ENCODE assay signal across 24 cellular contexts in the genomic region with DNA sequence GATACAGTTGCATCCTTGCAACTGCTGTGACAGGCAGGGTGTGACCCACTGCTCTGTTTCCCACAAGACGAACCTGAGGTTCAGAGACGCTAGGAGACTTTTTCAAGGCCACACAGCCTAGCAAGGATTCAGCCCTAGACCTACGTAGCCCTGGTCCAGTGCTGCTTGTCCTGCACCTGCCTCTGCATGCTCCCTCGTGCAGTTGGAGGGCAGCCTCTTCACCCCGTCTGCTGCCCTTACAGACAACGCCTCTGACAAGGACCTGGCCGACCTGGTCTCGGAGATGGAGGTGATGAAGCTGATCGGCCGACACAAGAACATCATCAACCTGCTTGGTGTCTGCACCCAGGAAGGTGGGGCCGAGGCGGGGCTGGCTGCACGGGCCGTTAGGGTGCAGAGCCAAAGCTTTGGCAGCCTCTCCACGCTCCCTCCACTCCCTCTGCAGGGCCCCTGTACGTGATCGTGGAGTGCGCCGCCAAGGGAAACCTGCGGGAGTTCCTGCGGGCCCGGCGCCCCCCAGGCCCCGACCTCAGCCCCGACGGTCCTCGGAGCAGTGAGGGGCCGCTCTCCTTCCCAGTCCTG. TPM values are rescaled to one million over a fixed set of nuclear protein-coding genes. Genes with fewer than 3 reads are reported as not detected.
DNase-seq lines count a peak whose midpoint lies in the region; TF ChIP-seq lines count a peak whose summit lies in the region.
"Had no signal": no experiment of that assay in that cellular context is flagged by ENCODE, and none has a peak within 500 bp of the region (broad histone marks: within the 10 kb centered on the region; RNA-seq: fewer than 3 reads in every experiment).

No MANE protein-coding gene starts in this region.

- no peak for TF ChIP-seq CTCF in Peyer's patch (IDR thresholded peaks at IDR 0.05)
- TF ChIP-seq CTCF in endothelial cell (IDR thresholded peaks at IDR 0.05; ENCODE audit: unreplicated experiment): no peak
- TF ChIP-seq CTCF in nephron (IDR thresholded peaks at IDR 0.05; ENCODE audit: unreplicated experiment in 3 of 3): no peak
- TF ChIP-seq CTCF in vagina (IDR thresholded peaks at IDR 0.05): no peak

- H3K9me3 Mint-ChIP-seq in endothelial cell (ENCODE audit: unreplicated experiment) (no peaks in the 10 kb centered on the region), nephron (no peaks in the 10 kb centered on the region)
- H3K9me3 Mint-ChIP-seq: activated CD8-positive, alpha-beta T cell treated with anti-CD3 and anti-CD28 coated beads for 36 hours; activated naive CD8-positive, alpha-beta T cell treated with anti-CD3 and anti-CD28 coated beads, Interleukin-2, amount 50 U/mL, for 24 hours had no signal

- H3K36me3 ChIP-seq in Peyer's patch: peaks cover 0 to 19% (median 0%) of the 10 kb centered on the region in 3 donors
- no peaks in the 10 kb centered on the region for H3K36me3 ChIP-seq in vagina
- H3K36me3 ChIP-seq: gastrocnemius medialis had no signal

- peaks cover 8% of the 10 kb centered on the region for H3K27me3 Mint-ChIP-seq in endothelial cell (ENCODE audit: unreplicated experiment)
- H3K27me3 Mint-ChIP-seq in nephron (ENCODE audit: low read depth): peaks cover 4% of the 10 kb centered on the region

- H3K4me1 Mint-ChIP-seq in endothelial cell (ENCODE audit: unreplicated experiment) (peaks cover 18% of the 10 kb centered on the region), nephron (peaks cover 48% of the 10 kb centered on the region)
- H3K4me1 Mint-ChIP-seq: activated naive CD8-positive, alpha-beta T cell treated with anti-CD3 and anti-CD28 coated beads, Interleukin-2, amount 50 U/mL, for 24 hours had no signal

- H3K27ac ChIP-seq in Peyer's patch (peak overlapping the region in 3 of 4 donors; percentile 62 to 70 (median 69)), vagina (peak overlapping the region; percentile 30)
- H3K27ac ChIP-seq: PC-9, testis had no signal

- H3K9me3 ChIP-seq in Peyer's patch: no peaks in the 10 kb centered on the region
- no peaks in the 10 kb centered on the region for H3K9me3 ChIP-seq in vagina
- H3K9me3 ChIP-seq: gastrocnemius medialis, testis had no signal

- no peak for TF ChIP-seq POLR2A in Peyer's patch (IDR thresholded peaks at IDR 0.05)
- TF ChIP-seq POLR2A in vagina (IDR thresholded peaks at IDR 0.05): no peak

- intact Hi-C loops in vagina (cut with DNase I): no loop called here

- H3K4me3 ChIP-seq in Peyer's patch (no peak overlapping the region), vagina (no peak overlapping the region)
- H3K4me3 ChIP-seq: gastrocnemius medialis, PC-9, testis had no signal

- no peaks in the 10 kb centered on the region for H3K27me3 ChIP-seq in Peyer's patch
- no peaks in the 10 kb centered on the region for H3K27me3 ChIP-seq in vagina
- H3K27me3 ChIP-seq: testis had no signal

- H3K36me3 Mint-ChIP-seq in endothelial cell (ENCODE audit: low read depth, unreplicated experiment) (no peaks in the 10 kb centered on the region), nephron (ENCODE audit: low read depth) (peaks cover 5% of the 10 kb centered on the region)

- DNase-seq in Peyer's patch (no peak), endothelial cell (ENCODE audit: low spot score) (no peak), vagina (ENCODE audit: extremely low spot score in 2 of 2) (no peak), HEK293T (ENCODE audit: extremely low spot score) (no peak), COLO829 (ENCODE audit: low spot score) (no peak)
- no peak for DNase-seq in activated naive CD4-positive, alpha-beta T cell treated with anti-CD3 and anti-CD28 coated beads, Interleukin-2, amount 50 U/mL, for 16 hours
- DNase-seq: activated CD8-positive, alpha-beta T cell treated with anti-CD3 and anti-CD28 coated beads for 36 hours; activated gamma-delta T cell; activated naive CD8-positive, alpha-beta T cell treated with anti-CD3 and anti-CD28 coated beads, Interleukin-2, amount 50 U/mL, for 24 hours; effector memory CD4-positive, alpha-beta T cell; GDM1; Karpas-422; mammary epithelial cell; MV-4-11; NCI-H510A treated with DMSO at 0.1 percent for 48 hours; nucleus accumbens; PC-9; SHP77 treated with DMSO at 0.1 percent for 48 hours; stimulated activated CD4-positive, alpha-beta T cell treated with anti-CD3 and anti-CD28 coated beads, Interleukin-12 subunit alpha, Interleukin-12 subunit beta, amount 100 ng/mL, for 4 hours; stimulated activated CD4-positive, alpha-beta T cell treated with anti-CD3 and anti-CD28 coated beads, Interleukin-4, amount 100 ng/mL, for 24 hours; stimulated activated naive CD4-positive, alpha-beta T cell had no signal

- H3K27ac Mint-ChIP-seq in endothelial cell (ENCODE audit: unreplicated experiment) (peak overlapping the region; percentile 79), nephron (peak overlapping the region; percentile 39 to 94 (median 89))
- H3K27ac Mint-ChIP-seq: activated CD8-positive, alpha-beta T cell treated with anti-CD3 and anti-CD28 coated beads for 36 hours; activated naive CD8-positive, alpha-beta T cell treated with anti-CD3 and anti-CD28 coated beads, Interleukin-2, amount 50 U/mL, for 24 hours had no signal

- H3K4me1 ChIP-seq in Peyer's patch (peaks cover 0 to 33% (median 2%) of the 10 kb centered on the region in 4 donors), vagina (peaks cover 27% of the 10 kb centered on the region)

- H3K4me3 Mint-ChIP-seq in endothelial cell (ENCODE audit: unreplicated experiment) (no peak overlapping the region), nephron (no peak overlapping the region)
- H3K4me3 Mint-ChIP-seq: activated CD8-positive, alpha-beta T cell treated with anti-CD3 and anti-CD28 coated beads for 36 hours; activated naive CD8-positive, alpha-beta T cell treated with anti-CD3 and anti-CD28 coated beads, Interleukin-2, amount 50 U/mL, for 24 hours had no signal

- POLR2A ChIA-PET in HEK293T (lab: Yijun Ruan, JAX): no interaction called here

- CTCF ChIA-PET in HEK293T (lab: Yijun Ruan, JAX): no interaction called here

TF ChIP-seq in HEK293T, 16 proteins besides CTCF, POLR2A, EP300 and RAD21:
- TF ChIP-seq HDGF (IDR thresholded peaks at IDR 0.05; ENCODE audit: borderline replicate concordance): no peak
- TF ChIP-seq SUZ12 (IDR thresholded peaks at IDR 0.05): no peak
- TF ChIP-seq BHLHE40 (IDR thresholded peaks at IDR 0.05; ENCODE audit: borderline replicate concordance): no peak
- no peak for TF ChIP-seq NFRKB (IDR thresholded peaks at IDR 0.05)
- no peak for TF ChIP-seq ELF4 (IDR thresholded peaks at IDR 0.05)
- TF ChIP-seq FOXM1 (IDR thresholded peaks at IDR 0.05; ENCODE audit: borderline replicate concordance): no peak
- no peak for TF ChIP-seq FOXK2 (IDR thresholded peaks at IDR 0.05)
- TF ChIP-seq ARNT (IDR thresholded peaks at IDR 0.05): no peak
- TF ChIP-seq CTBP1 (IDR thresholded peaks at IDR 0.05; ENCODE audit: borderline replicate concordance): no peak
- no peak for TF ChIP-seq LEF1 (IDR thresholded peaks at IDR 0.05; ENCODE audit: borderline replicate concordance)
- TF ChIP-seq, protein P1, sequence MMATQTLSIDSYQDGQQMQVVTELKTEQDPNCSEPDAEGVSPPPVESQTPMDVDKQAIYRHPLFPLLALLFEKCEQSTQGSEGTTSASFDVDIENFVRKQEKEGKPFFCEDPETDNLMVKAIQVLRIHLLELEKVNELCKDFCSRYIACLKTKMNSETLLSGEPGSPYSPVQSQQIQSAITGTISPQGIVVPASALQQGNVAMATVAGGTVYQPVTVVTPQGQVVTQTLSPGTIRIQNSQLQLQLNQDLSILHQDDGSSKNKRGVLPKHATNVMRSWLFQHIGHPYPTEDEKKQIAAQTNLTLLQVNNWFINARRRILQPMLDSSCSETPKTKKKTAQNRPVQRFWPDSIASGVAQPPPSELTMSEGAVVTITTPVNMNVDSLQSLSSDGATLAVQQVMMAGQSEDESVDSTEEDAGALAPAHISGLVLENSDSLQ (IDR thresholded peaks at IDR 0.05): no peak

RNA-seq across cellular contexts. Expression of a gene that starts 8.5 kb away (rescaled TPM):
- total RNA-seq in Peyer's patch: 100 to 1,000 TPM in 1 of 4 donors, 10 to 100 TPM in 3; 43.0 to 264 (median 72.3) TPM
- total RNA-seq in endothelial cell (ENCODE audit: unreplicated experiment): 11.0 TPM
- 12.0 TPM for total RNA-seq in vagina

RNA-seq across cellular contexts. Expression of a gene that starts 38.4 kb away (rescaled TPM):
- total RNA-seq in Peyer's patch (100 to 1,000 TPM in 1 of 4 donors, 10 to 100 TPM in 3; 46.4 to 112 (median 50.1) TPM), endothelial cell (ENCODE audit: unreplicated experiment) (111 TPM), vagina (45.4 TPM)
